8 cellular contexts compared by ENCODE assay signal in the genomic region with DNA sequence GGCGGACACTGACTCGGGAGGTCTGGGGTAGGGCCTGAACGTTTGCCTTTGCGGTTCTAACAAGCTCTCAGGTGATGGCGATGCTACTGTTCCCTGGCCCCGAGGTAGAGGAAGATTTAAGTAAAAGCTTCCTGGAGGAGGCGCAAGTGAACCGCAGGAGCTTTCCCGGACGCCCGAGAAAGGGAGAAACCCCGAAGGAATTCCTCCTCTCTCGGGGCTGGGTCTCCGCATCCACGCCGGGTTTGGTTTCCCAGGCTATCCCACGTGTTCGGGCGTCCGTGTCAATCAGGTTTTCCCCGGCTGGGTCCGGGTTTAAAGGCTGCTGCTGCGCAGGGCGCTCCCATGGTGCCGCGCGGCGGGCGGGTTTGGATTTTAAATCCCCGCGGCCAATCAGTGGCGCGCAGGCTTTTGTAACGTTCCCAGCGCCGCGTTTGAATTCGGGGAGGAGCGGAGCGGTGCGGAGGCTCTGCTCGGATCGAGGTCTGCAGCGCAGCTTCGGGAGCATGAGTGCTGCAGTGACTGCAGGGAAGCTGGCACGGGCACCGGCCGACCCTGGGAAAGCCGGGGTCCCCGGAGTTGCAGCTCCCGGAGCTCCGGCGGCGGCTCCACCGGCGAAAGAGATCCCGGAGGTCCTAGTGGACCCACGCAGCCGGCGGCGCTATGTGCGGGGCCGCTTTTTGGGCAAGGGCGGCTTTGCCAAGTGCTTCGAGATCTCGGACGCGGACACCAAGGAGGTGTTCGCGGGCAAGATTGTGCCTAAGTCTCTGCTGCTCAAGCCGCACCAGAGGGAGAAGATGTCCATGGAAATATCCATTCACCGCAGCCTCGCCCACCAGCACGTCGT. TPM values are rescaled to one million over a fixed set of nuclear protein-coding genes. Genes with fewer than 3 reads are reported as not detected.
DNase-seq lines count a peak whose midpoint lies in the region; ATAC-seq and TF ChIP-seq lines count a peak whose summit lies in the region.

A gene (plus strand): TSS at position 460 of the 844 bp plus-strand sequence. CDS start 44 bp downstream, at position 504.

- intact Hi-C loops in heart left ventricle (cut with DNase I), result no loop called here

- H3K36me3 Mint-ChIP-seq in HFFc6 (ENCODE audit: low read depth) (peaks cover 26% of the 10 kb centered on the region), progenitor cell of endocrine pancreas (ENCODE audit: insufficient read depth) (peaks cover 5% of the 10 kb centered on the region)

- H3K4me1 Mint-ChIP-seq in HFFc6 (ENCODE audit: low read depth) (peaks cover 56% of the 10 kb centered on the region), progenitor cell of endocrine pancreas (ENCODE audit: low read depth) (peaks cover 17% of the 10 kb centered on the region)

- DNase-seq in HFFc6 (peak; percentile 82), NCI-H1092 treated with DMSO at 0.1 percent for 48 hours (lab: John Stamatoyannopoulos, UW) (peak; percentile 81), SW480 (ENCODE audit: low spot score) (peak; percentile 78), heart left ventricle (peak; percentile 65 to 88 (median 70)), progenitor cell of endocrine pancreas (ENCODE audit: low spot score, unreplicated experiment) (peak; percentile 72)
- DNase-seq in activated naive CD8-positive, alpha-beta T cell treated with anti-CD3 and anti-CD28 coated beads, Interleukin-2, amount 50 U/mL, for 16 hours (ENCODE audit: low read depth, low spot score), result peak; percentile 46

- peaks cover 0 to 46% (median 33%) of the 10 kb centered on the region in 9 donors for H3K36me3 ChIP-seq in heart left ventricle
- H3K36me3 ChIP-seq in urinary bladder (ENCODE audit: insufficient read depth), result no peaks in the 10 kb centered on the region

- H3K27me3 Mint-ChIP-seq in HFFc6 (ENCODE audit: insufficient read depth) (peaks cover 6% of the 10 kb centered on the region; the same call in 1 of the 2 replicates), progenitor cell of endocrine pancreas (no peaks in the 10 kb centered on the region)

- no peak within 1 kb of the TSS for H3K27ac ChIP-seq in heart left ventricle
- H3K27ac ChIP-seq in urinary bladder (ENCODE audit: low read depth), result no peak within 1 kb of the TSS

- no peak for TF ChIP-seq POLR2A in heart left ventricle (IDR thresholded peaks at IDR 0.05)

- peak within 1 kb of the TSS; percentile 74 for H3K4me3 ChIP-seq in GM08714 (ENCODE audit: low read length)
- H3K4me3 ChIP-seq in heart left ventricle, result peak within 1 kb of the TSS; percentile 23 to 71 (median 58)
- peak within 1 kb of the TSS; percentile 52 for H3K4me3 ChIP-seq in urinary bladder (ENCODE audit: low read depth, low read length)

- TF ChIP-seq CTCF in HFFc6 (IDR thresholded peaks at IDR 0.05) (peak; percentile 59), heart left ventricle (IDR thresholded peaks at IDR 0.05) (peak in 7 of 12 donors; percentile 6 to 40 (median 32)), progenitor cell of endocrine pancreas (IDR thresholded peaks at IDR 0.05; ENCODE audit: unreplicated experiment) (peak; percentile 45)

- peak; percentile 84 to 93 (median 92) for ATAC-seq in heart left ventricle

- H3K27ac Mint-ChIP-seq in HFFc6 (peak within 1 kb of the TSS; percentile 91), progenitor cell of endocrine pancreas (peak within 1 kb of the TSS; percentile 81)

- H3K4me1 ChIP-seq in heart left ventricle (peaks cover 0 to 18% (median 13%) of the 10 kb centered on the region in 12 donors), urinary bladder (ENCODE audit: insufficient read depth) (no peaks in the 10 kb centered on the region)

- H3K9me3 Mint-ChIP-seq in HFFc6 (no peaks in the 10 kb centered on the region), progenitor cell of endocrine pancreas (ENCODE audit: low read depth) (no peaks in the 10 kb centered on the region)

- H3K27me3 ChIP-seq in heart left ventricle, result no peaks in the 10 kb centered on the region

- H3K4me3 Mint-ChIP-seq in HFFc6, result peak within 1 kb of the TSS; percentile 95
- peak within 1 kb of the TSS; percentile 85 for H3K4me3 Mint-ChIP-seq in progenitor cell of endocrine pancreas (ENCODE audit: low read depth)

- H3K9me3 ChIP-seq in heart left ventricle, result no peaks in the 10 kb centered on the region

- WGBS in heart left ventricle, 4 donors, result 2 to 6% (median 2%) methylated on average over 21 to 75 of the region's 75 CpGs
- under 1% methylated on average over 75 of the region's 75 CpGs for WGBS in urinary bladder

RNA-seq across cellular contexts. Expression of the gene that starts here (rescaled TPM):
- total RNA-seq in HFFc6 (2021; fragmentation: NEBNext Ultra II Directional; extraction: Animal tissue kit (Norgen Biotek cat#: 25700)), result 100 to 1,000 TPM in 2 of 6 experiments, 10 to 100 TPM in 4; 40.5 to 105 (median 97.2) TPM
- total RNA-seq in heart left ventricle (1 to 10 TPM in 6 of 9 donors, under 1 TPM in 3; 0.19 to 9.2 (median 1.1) TPM), progenitor cell of endocrine pancreas (30.4 and 36.2 TPM in 2 replicates), urinary bladder (3.5 TPM)
- polyA plus RNA-seq in heart left ventricle (under 1 TPM; 0.69 to 0.72 TPM), urinary bladder (1.3 TPM)
